Comparison of ENCODE assay signal across 23 cellular contexts in the genomic region with DNA sequence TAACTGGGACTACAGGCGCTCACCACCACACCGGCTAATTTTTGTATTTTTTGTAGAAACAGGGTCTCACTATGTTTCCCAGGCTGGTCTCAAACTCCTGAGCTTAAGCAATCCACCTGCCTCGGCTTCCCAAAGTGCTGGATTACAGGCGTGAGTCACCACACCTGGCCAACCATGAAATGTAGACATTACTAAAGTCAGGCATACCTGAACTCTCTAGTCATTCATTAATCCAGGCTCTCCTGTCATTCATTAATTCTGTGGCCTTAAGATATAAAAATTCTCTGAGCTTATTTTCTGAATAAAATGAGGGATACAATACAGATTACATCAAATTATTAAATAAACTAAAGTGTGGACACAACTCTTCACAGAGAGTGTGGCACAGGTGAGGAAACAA.
DNase-seq lines count a peak whose midpoint lies in the region; ATAC-seq, FAIRE-seq and TF ChIP-seq lines count a peak whose summit lies in the region.
"Had no signal": no experiment of that assay in that cellular context is flagged by ENCODE, and none has a peak within 500 bp of the region (broad histone marks: within the 10 kb centered on the region; RNA-seq: fewer than 3 reads in every experiment).

No MANE protein-coding gene starts in this region.

- intact Hi-C loops in Calu3 (cut with micrococcal nuclease; ENCODE audit: unreplicated experiment) (no loop called here), ascending aorta (cut with DNase I) (no loop called here)

- H3K27ac Mint-ChIP-seq in Calu3 (ENCODE audit: unreplicated experiment): peak overlapping the region; percentile 21
- H3K27ac Mint-ChIP-seq: B cell had no signal

- ATAC-seq in GM21576 (IDR thresholded peaks at IDR 0.05; ENCODE audit: unreplicated experiment): no peak
- ATAC-seq: Right ventricle myocardium inferior had no signal

- WGBS in small intestine, 3 donors: 88 to 93% (median 92%) methylated on average over 4 of the region's 4 CpGs

- no peak overlapping the region for H3K4me3 ChIP-seq in ascending aorta
- H3K4me3 ChIP-seq in small intestine (ENCODE audit: low read depth in 1 of 2, low read length in 2 of 2): no peak overlapping the region
- H3K4me3 ChIP-seq: MG63 had no signal

- peaks cover 14% of the 10 kb centered on the region for H3K4me1 Mint-ChIP-seq in Calu3 (ENCODE audit: low read depth, unreplicated experiment)
- H3K4me1 Mint-ChIP-seq: B cell, CD14-positive monocyte had no signal

- no peaks in the 10 kb centered on the region for H3K27me3 Mint-ChIP-seq in Calu3 (ENCODE audit: unreplicated experiment)
- H3K27me3 Mint-ChIP-seq: B cell, IgD-negative memory B cell had no signal

- BruUV-seq in Calu3 (replicated peaks; lab: Mats Ljungman, UMichigan): no TSS peak

- H3K27ac ChIP-seq in ascending aorta (peak overlapping the region; percentile 59 to 76), small intestine (ENCODE audit: low read depth in 1 of 2, low read length in 1 of 2) (no peak overlapping the region)

- H3K4me3 Mint-ChIP-seq in Calu3 (ENCODE audit: low read depth, unreplicated experiment): peak overlapping the region; percentile 26
- H3K4me3 Mint-ChIP-seq: B cell, CD14-positive monocyte had no signal

- H3K9me3 ChIP-seq in ascending aorta (no peaks in the 10 kb centered on the region), small intestine (ENCODE audit: control insufficient read depth, low read depth) (no peaks in the 10 kb centered on the region)
- H3K9me3 ChIP-seq: MG63 had no signal

- no peaks in the 10 kb centered on the region for H3K36me3 Mint-ChIP-seq in Calu3 (ENCODE audit: insufficient read depth, unreplicated experiment)
- H3K36me3 Mint-ChIP-seq: CD14-positive monocyte had no signal

- no peak for FAIRE-seq in small intestine (lab: Jason Lieb, UNC)
- FAIRE-seq: A204.1, GM18507 had no signal

- H3K4me1 ChIP-seq in ascending aorta (no peaks in the 10 kb centered on the region), small intestine (ENCODE audit: control insufficient read depth in 2 of 2, insufficient read depth in 1 of 2, low read depth in 1 of 2, low read length in 1 of 2) (no peaks in the 10 kb centered on the region)

- DNase-seq in Calu3 (peak; percentile 47), ascending aorta (ENCODE audit: low spot score in 2 of 2) (no peak), kidney glomerular epithelial cell (lab: John Stamatoyannopoulos, UW) (peak; percentile 25), small intestine (peak; percentile 33), D341Med (ENCODE audit: low spot score) (no peak), AG08396 (ENCODE audit: low spot score) (no peak)
- DNase-seq: DMS 273 treated with DMSO at 0.1 percent for 48 hours, GDM1, H7, Karpas-422, MG63, NCI-H1417, NCI-H1694 treated with DMSO at 0.1 percent for 48 hours, NCI-H2081 treated with DMSO at 0.1 percent for 48 hours, NCI-H446, NCI-H526 had no signal

- H3K9me3 Mint-ChIP-seq in Calu3 (ENCODE audit: low read depth, unreplicated experiment): no peaks in the 10 kb centered on the region

- H3K36me3 ChIP-seq in ascending aorta (no peaks in the 10 kb centered on the region), small intestine (ENCODE audit: control insufficient read depth in 2 of 2, insufficient read depth in 2 of 2, low read length in 2 of 2) (peaks cover 2 to 3% of the 10 kb centered on the region in 2 donors)
- H3K36me3 ChIP-seq: MG63 had no signal

- TF ChIP-seq CTCF in Calu3 (IDR thresholded peaks at IDR 0.05; ENCODE audit: unreplicated experiment) (no peak), ascending aorta (IDR thresholded peaks at IDR 0.05) (no peak)

- no peaks in the 10 kb centered on the region for H3K27me3 ChIP-seq in ascending aorta
- no peaks in the 10 kb centered on the region for H3K27me3 ChIP-seq in small intestine (ENCODE audit: control insufficient read depth in 2 of 2, insufficient read depth in 2 of 2, low read length in 2 of 2)
- H3K27me3 ChIP-seq: MG63 had no signal

- CTCF ChIA-PET in Calu3 (lab: Charles Lee): interaction anchor here (0.6 kb wide), 1 partner anchor 26 kb away, joined by 7 read pairs; no protein-coding TSS in a partner anchor

Comparison
In these comparisons a context has a peak if more than half of its experiments do, and no peak if none do; other contexts are left out.
1. DNase-seq: peak in Calu3 (single experiment), kidney glomerular epithelial cell (single experiment) and small intestine (single experiment); none in ascending aorta (0 of 2), D341Med (single experiment) and AG08396 (single experiment).
2. H3K27ac ChIP-seq: peak in ascending aorta (2 of 2); none in small intestine (0 of 2).